In the genomic region with DNA sequence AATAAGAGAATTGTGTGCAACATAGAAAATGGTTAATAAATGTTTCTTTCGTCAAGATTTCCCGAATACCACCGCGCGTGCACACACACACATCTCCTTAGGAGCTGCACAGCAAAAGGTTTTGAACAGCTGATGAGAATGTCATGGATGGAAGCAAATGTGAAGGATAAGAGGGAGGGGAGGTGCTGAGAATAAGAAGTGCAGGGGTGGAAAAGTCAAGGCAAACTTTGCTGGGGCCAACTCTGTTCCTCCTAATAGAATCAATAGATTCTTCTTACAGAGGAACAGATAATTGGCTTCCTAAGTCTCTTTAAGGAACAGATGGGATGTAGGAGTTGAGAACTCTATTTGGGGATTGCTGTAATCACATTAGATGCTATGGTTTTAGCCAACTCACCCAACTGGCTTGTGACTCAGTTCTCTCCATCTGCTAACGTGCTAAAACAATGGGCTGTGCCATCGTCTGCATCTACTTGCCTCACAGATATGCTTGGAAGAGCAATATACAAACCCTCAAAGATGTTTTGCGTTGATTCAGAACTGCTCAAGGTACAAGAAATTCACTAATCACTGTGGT, we compare ENCODE assay signal across 21 cellular contexts.
"Had no signal": no experiment of that assay in that cellular context is flagged by ENCODE, and none has a peak within 500 bp of the region (broad histone marks: within the 10 kb centered on the region; RNA-seq: fewer than 3 reads in every experiment).

No MANE protein-coding gene starts in this region.

- DNase-seq: activated CD4-positive, alpha-beta T cell treated with anti-CD3 and anti-CD28 coated beads, Interleukin-2, amount 10 ng/mL, durations not matched to agents 24 days and 14 days; activated CD4-positive, alpha-beta T cell treated with anti-CD3 and anti-CD28 coated beads, Interleukin-2, amount 50 U/mL, for 48 hours; activated CD8-positive, alpha-beta memory T cell treated with anti-CD3 and anti-CD28 coated beads, Interleukin-2, amount 10 ng/mL, durations not matched to agents 7 days and 5 days; activated effector memory CD4-positive, alpha-beta T cell treated with Interleukin-2 at 50 U/mL for 16 hours; activated naive CD4-positive, alpha-beta T cell; activated T-cell treated with anti-CD3 and anti-CD28 coated beads, Interleukin-2, amount 50 U/mL, for 24 hours; aorta; central memory CD4-positive, alpha-beta T cell; KBM-7; NCI-H1092; NCI-H1417; NCI-H1694; NCI-H2029; NCI-H748 treated with DMSO at 0.1 percent for 48 hours; Peyer's patch; Right ventricle myocardium superior; SJCRH30; SK-N-SH; T-helper 1 cell had no signal

- ATAC-seq: activated CD4-positive, CD25-positive, alpha-beta regulatory T cell treated with anti-CD3 and anti-CD28 coated beads, Interleukin-2, amount 50 U/mL, for 24 hours; activated CD8-positive, alpha-beta memory T cell treated with anti-CD3 and anti-CD28 coated beads, Interleukin-2, amount 10 ng/mL, durations not matched to agents 7 days and 5 days had no signal

- H3K4me3 ChIP-seq: breast epithelium, Peyer's patch, SJCRH30 had no signal
